Comparison of ENCODE assay signal across 8 cellular contexts in genomic region chr14:49861581-49861922, GRCh38. TPM values are rescaled to one million over a fixed set of nuclear protein-coding genes. Genes with fewer than 3 reads are reported as not detected.
DNase-seq lines count a peak whose midpoint lies in the region; ATAC-seq and TF ChIP-seq lines count a peak whose summit lies in the region.

No MANE protein-coding gene starts in this region.

- in situ Hi-C loops in transverse colon (cut with MboI; ENCODE audit: low pct_ligation_motif_present in 1 of 4, low pct_unique_long_range_greater_than_20kb in 1 of 4, low sequenced_read_pairs in 3 of 4): loop anchor here in 3 of 4 donors (10.0 to 25.0 kb wide), 4 partner anchors 143 to 676 kb away; partner anchors contain the start of genes MAP4K5 (in 2 of the 3) and VCPKMT (in 1 of the 3)

- TF ChIP-seq POLR2A in transverse colon (IDR thresholded peaks at IDR 0.05): no peak

- 0% methylated on average over 1 to 13 of the region's 13 CpGs for WGBS in transverse colon (ENCODE audit: low coverage in 1 of 2), 2 donors

- intact Hi-C loops in transverse colon (cut with DNase I; ENCODE audit: low total_unique reads): no loop called here

- H3K27me3 ChIP-seq in transverse colon: no peaks in the 10 kb centered on the region

- peaks cover 5 to 35% (median 21%) of the 10 kb centered on the region in 4 donors for H3K4me1 ChIP-seq in transverse colon

- H3K4me3 ChIP-seq in transverse colon: peak overlapping the region; percentile 30 to 77 (median 46)

- H3K27ac ChIP-seq in RWPE1: peak overlapping the region; percentile 93
- H3K27ac ChIP-seq in transverse colon: peak overlapping the region; percentile 95 to 100 (median 98)

- peak; percentile 8 for ATAC-seq in HG03439 (IDR thresholded peaks at IDR 0.05; ENCODE audit: unreplicated experiment)

- H3K9me3 ChIP-seq in transverse colon: no peaks in the 10 kb centered on the region

- DNase-seq in GM10248 (ENCODE audit: extremely low spot score): peak; percentile 24
- DNase-seq in RWPE1 (ENCODE audit: low spot score): no peak
- peak; percentile 11 to 43 (median 22) for DNase-seq in activated naive CD4-positive, alpha-beta T cell (lab: John Stamatoyannopoulos, UW)
- DNase-seq in glomerular visceral epithelial cell (ENCODE audit: extremely low spot score): peak; percentile 78
- DNase-seq in occipital lobe (lab: John Stamatoyannopoulos, UW): peak; percentile 54
- peak; percentile 73 for DNase-seq in transverse colon
- DNase-seq in pons (ENCODE audit: low spot score): no peak

- TF ChIP-seq CTCF in GM10248 (IDR thresholded peaks at IDR 0.05; ENCODE audit: control extremely low read depth, extremely low read depth, low read depth, missing control alignments) (no peak), RWPE1 (conservative IDR thresholded peaks at IDR 0.05; ENCODE audit: low read depth) (no peak), transverse colon (IDR thresholded peaks at IDR 0.05) (no peak)

- TF ChIP-seq EP300 in transverse colon (IDR thresholded peaks at IDR 0.05; ENCODE audit: low read depth): no peak

- CTCF ChIA-PET in GM10248 (lab: Yijun Ruan, JAX): interaction anchor here (0.6 to 12.2 kb wide), 57 partner anchors 9 to 663 kb away, joined by 3 to 226 read pairs (median 6); partner anchors contain the start of genes DMAC2L, DNAAF2, L2HGDH and LRR1
- CTCF ChIA-PET in RWPE1 (lab: Yijun Ruan, JAX): interaction anchor here (0.5 to 3.3 kb wide), 38 partner anchors 9 to 726 kb away, joined by 3 to 38 read pairs (median 3); partner anchors contain the start of genes ARF6, NEMF and VCPKMT

- POLR2A ChIA-PET in GM10248 (lab: Yijun Ruan, JAX) (interaction anchor here (1.6 to 1.7 kb wide), 2 partner anchors 9 to 201 kb away, joined by 5 to 13 read pairs; partner anchors contain the start of gene NEMF), RWPE1 (lab: Yijun Ruan, JAX; ENCODE audit: low non-redundant PET) (interaction anchor here (0.6 kb wide), 1 partner anchor 275 kb away, joined by 3 read pairs; no protein-coding TSS in a partner anchor)

- H3K36me3 ChIP-seq in transverse colon: no peaks in the 10 kb centered on the region

RNA-seq across cellular contexts. Expression of gene NEMF, which starts 9.0 kb away (rescaled TPM):
- total RNA-seq in occipital lobe (145 TPM), transverse colon (100 to 1,000 TPM in 1 of 4 donors, 10 to 100 TPM in 3; 50.2 to 129 (median 79.3) TPM)

RNA-seq across cellular contexts. Expression of gene ARF6, which starts 31.3 kb away (rescaled TPM):
- total RNA-seq in occipital lobe (61.3 TPM), transverse colon (100 to 1,000 TPM in 2 of 4 donors, 10 to 100 TPM in 2; 70.3 to 120 (median 101) TPM)

Comparison
In these comparisons a context has a peak if more than half of its experiments do, and no peak if none do; other contexts are left out.
1. DNase-seq: peak in GM10248 (single experiment), activated naive CD4-positive, alpha-beta T cell (4 of 4), glomerular visceral epithelial cell (single experiment), occipital lobe (single experiment) and transverse colon (single experiment); none in RWPE1 (single experiment) and pons (single experiment).